ENCODE assay signal across 28 cellular contexts in genomic region chr2:16401761-16402300, GRCh38.
"Had no signal": no experiment of that assay in that cellular context is flagged by ENCODE, and none has a peak within 500 bp of the region (broad histone marks: within the 10 kb centered on the region; RNA-seq: fewer than 3 reads in every experiment).

No MANE protein-coding gene starts in this region.

- H3K79me2 ChIP-seq: parathyroid adenoma had no signal

- DNase-seq: naive B cell; naive thymus-derived CD8-positive, alpha-beta T cell; occipital lobe; ovary; posterior cingulate gyrus; psoas muscle; right cardiac atrium; right lobe of liver; sigmoid colon; small intestine; stimulated activated CD4-positive, alpha-beta T cell treated with anti-CD3 and anti-CD28 coated beads, Interleukin-15, amount 100 ng/mL, for 24 hours; stimulated activated CD4-positive, alpha-beta T cell treated with anti-CD3 and anti-CD28 coated beads, Interleukin-2, amount 100 ng/mL, for 24 hours; stimulated activated CD4-positive, alpha-beta T cell treated with anti-CD3 and anti-CD28 coated beads, Interleukin-2, amount 100 ng/mL, for 48 hours; stimulated activated CD4-positive, alpha-beta T cell treated with anti-CD3 and anti-CD28 coated beads, Interleukin-4, amount 100 ng/mL, for 24 hours; stimulated activated naive B cell treated with anti-CD40 and anti-IgM and Interleukin-4, amounts not matched to agents 10 μg/mL and 1 μg/mL and 100 μg/mL, for 72 hours; stimulated activated naive CD4-positive, alpha-beta T cell treated with Interleukin-2 at 50 U/mL for 16 hours; stomach; thyroid gland; trophoblast cell; upper lobe of left lung; uterus had no signal

- FAIRE-seq: small intestine had no signal

- H3K4me1 Mint-ChIP-seq: naive B cell; naive thymus-derived CD8-positive, alpha-beta T cell; stimulated activated naive B cell treated with anti-CD40 and anti-IgM and Interleukin-4, amounts not matched to agents 10 μg/mL and 1 μg/mL and 100 μg/mL, for 72 hours had no signal

- H3K4me3 ChIP-seq: neural progenitor cell, ovary, psoas muscle, right lobe of liver, sigmoid colon, stomach, thoracic aorta, thyroid gland, tibial nerve, upper lobe of left lung, uterus had no signal

- H2AFZ ChIP-seq: neural progenitor cell, parathyroid adenoma had no signal

- H3K27me3 Mint-ChIP-seq: naive B cell; naive thymus-derived CD8-positive, alpha-beta T cell; natural killer cell treated with Interleukin-12 subunit alpha and Interleukin-12 subunit beta and Interleukin-15 and Interleukin-18, amount 100 ng/mL, for 72 hours; stimulated activated naive B cell treated with anti-CD40 and anti-IgM and Interleukin-4, amounts not matched to agents 10 μg/mL and 1 μg/mL and 100 μg/mL, for 72 hours; stimulated activated naive CD8-positive, alpha-beta T cell treated with anti-CD3 and anti-CD28 coated beads, Interleukin-15, Interleukin-2, amounts not matched to agents 100 ng/mL and 50 ng/mL, for 24 hours had no signal

- H3K27ac Mint-ChIP-seq: naive B cell; naive thymus-derived CD8-positive, alpha-beta T cell; natural killer cell treated with Interleukin-12 subunit alpha and Interleukin-12 subunit beta and Interleukin-15 and Interleukin-18, amount 100 ng/mL, for 72 hours; progenitor cell of endocrine pancreas; stimulated activated naive B cell treated with anti-CD40 and anti-IgM and Interleukin-4, amounts not matched to agents 10 μg/mL and 1 μg/mL and 100 μg/mL, for 72 hours; stimulated activated naive CD8-positive, alpha-beta T cell treated with anti-CD3 and anti-CD28 coated beads, Interleukin-15, Interleukin-2, amounts not matched to agents 100 ng/mL and 50 ng/mL, for 24 hours had no signal

- H3K27ac ChIP-seq: neural progenitor cell, ovary, parathyroid adenoma, psoas muscle, right lobe of liver, sigmoid colon, stomach, thoracic aorta, thyroid gland, tibial nerve, upper lobe of left lung, uterus had no signal

- H3K27me3 ChIP-seq: neural progenitor cell, ovary, right lobe of liver, sigmoid colon, stomach, thyroid gland, tibial nerve, upper lobe of left lung, uterus had no signal

- H3K4me2 ChIP-seq: neural progenitor cell had no signal

- H3K4me3 Mint-ChIP-seq: naive B cell; naive thymus-derived CD8-positive, alpha-beta T cell; natural killer cell treated with Interleukin-12 subunit alpha and Interleukin-12 subunit beta and Interleukin-15 and Interleukin-18, amount 100 ng/mL, for 72 hours; neural progenitor cell; stimulated activated naive B cell treated with anti-CD40 and anti-IgM and Interleukin-4, amounts not matched to agents 10 μg/mL and 1 μg/mL and 100 μg/mL, for 72 hours; stimulated activated naive CD8-positive, alpha-beta T cell treated with anti-CD3 and anti-CD28 coated beads, Interleukin-15, Interleukin-2, amounts not matched to agents 100 ng/mL and 50 ng/mL, for 24 hours had no signal

- ATAC-seq: naive thymus-derived CD8-positive, alpha-beta T cell; natural killer cell treated with Interleukin-12 subunit alpha and Interleukin-12 subunit beta and Interleukin-15 and Interleukin-18, amount 100 ng/mL, for 72 hours; psoas muscle; right cardiac atrium; right lobe of liver; stimulated activated naive B cell treated with anti-CD40 and anti-IgM and Interleukin-4, amounts not matched to agents 10 μg/mL and 1 μg/mL and 100 μg/mL, for 72 hours had no signal

- H3K36me3 Mint-ChIP-seq: naive B cell; naive thymus-derived CD8-positive, alpha-beta T cell; natural killer cell treated with Interleukin-12 subunit alpha and Interleukin-12 subunit beta and Interleukin-15 and Interleukin-18, amount 100 ng/mL, for 72 hours; neural progenitor cell; stimulated activated naive B cell treated with anti-CD40 and anti-IgM and Interleukin-4, amounts not matched to agents 10 μg/mL and 1 μg/mL and 100 μg/mL, for 72 hours had no signal

- H3K4me1 ChIP-seq: parathyroid adenoma, psoas muscle, right lobe of liver, sigmoid colon, stomach, thyroid gland, upper lobe of left lung, uterus had no signal

- H3K9me3 Mint-ChIP-seq: naive B cell; naive thymus-derived CD8-positive, alpha-beta T cell; natural killer cell treated with Interleukin-12 subunit alpha and Interleukin-12 subunit beta and Interleukin-15 and Interleukin-18, amount 100 ng/mL, for 72 hours; neural progenitor cell; stimulated activated naive B cell treated with anti-CD40 and anti-IgM and Interleukin-4, amounts not matched to agents 10 μg/mL and 1 μg/mL and 100 μg/mL, for 72 hours; stimulated activated naive CD8-positive, alpha-beta T cell treated with anti-CD3 and anti-CD28 coated beads, Interleukin-15, Interleukin-2, amounts not matched to agents 100 ng/mL and 50 ng/mL, for 24 hours had no signal

- H3K36me3 ChIP-seq: neural progenitor cell, ovary, right lobe of liver, sigmoid colon, stomach, thoracic aorta, thyroid gland, tibial nerve, upper lobe of left lung, uterus had no signal

- H3K9ac ChIP-seq: neural progenitor cell, parathyroid adenoma had no signal

- H3K9me3 ChIP-seq: ovary, psoas muscle, right lobe of liver, sigmoid colon, stomach, thoracic aorta, thyroid gland, tibial nerve, upper lobe of left lung, uterus had no signal
